ENCODE assay signal across 8 cellular contexts in genomic region chr10:94362360-94363250, GRCh38. TPM values are rescaled to one million over a fixed set of nuclear protein-coding genes. Genes with fewer than 3 reads are reported as not detected.
DNase-seq lines count a peak whose midpoint lies in the region; TF ChIP-seq lines count a peak whose summit lies in the region.

A gene with protein sequence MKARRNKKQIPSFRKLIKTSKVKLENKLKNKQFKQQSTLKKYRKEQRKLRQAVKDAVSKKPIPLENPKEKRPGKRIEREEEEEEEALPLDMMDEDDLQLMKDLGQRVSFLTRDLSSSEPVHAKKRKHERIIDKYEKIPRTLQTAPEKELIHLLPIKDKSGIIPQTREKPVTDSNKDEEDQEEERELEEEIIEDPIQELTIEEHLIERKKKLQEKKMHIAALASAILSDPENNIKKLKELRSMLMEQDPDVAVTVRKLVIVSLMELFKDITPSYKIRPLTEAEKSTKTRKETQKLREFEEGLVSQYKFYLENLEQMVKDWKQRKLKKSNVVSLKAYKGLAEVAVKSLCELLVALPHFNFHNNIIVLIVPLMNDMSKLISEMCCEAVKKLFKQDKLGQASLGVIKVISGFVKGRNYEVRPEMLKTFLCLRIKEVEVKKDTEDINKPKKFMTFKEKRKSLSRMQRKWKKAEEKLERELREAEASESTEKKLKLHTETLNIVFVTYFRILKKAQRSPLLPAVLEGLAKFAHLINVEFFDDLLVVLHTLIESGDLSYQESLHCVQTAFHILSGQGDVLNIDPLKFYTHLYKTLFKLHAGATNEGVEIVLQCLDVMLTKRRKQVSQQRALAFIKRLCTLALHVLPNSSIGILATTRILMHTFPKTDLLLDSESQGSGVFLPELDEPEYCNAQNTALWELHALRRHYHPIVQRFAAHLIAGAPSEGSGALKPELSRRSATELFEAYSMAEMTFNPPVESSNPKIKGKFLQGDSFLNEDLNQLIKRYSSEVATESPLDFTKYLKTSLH (minus strand): TSS chr10:94362939. CDS start chr10:94362838, 101 bp downstream.

- CTCF ChIA-PET in GM10248 (lab: Yijun Ruan, JAX) (interaction anchor here (0.6 to 2.5 kb wide), 15 partner anchors 8 to 87 kb away, joined by 3 to 11 read pairs (median 3); partner anchors contain the start of gene TBC1D12), SK-N-SH (lab: Yijun Ruan, JAX) (interaction anchor here (0.7 to 2.9 kb wide), 14 partner anchors 8 to 834 kb away, joined by 3 to 18 read pairs (median 4); partner anchors contain the start of gene TBC1D12)

- peaks cover 36% of the 10 kb centered on the region for H3K79me2 ChIP-seq in SK-N-SH (ENCODE audit: insufficient read depth)

- POLR2A ChIA-PET in GM10248 (lab: Yijun Ruan, JAX) = no interaction called here
- POLR2A ChIA-PET in SK-N-SH (lab: Yijun Ruan, JAX) = interaction anchor here (1.7 kb wide), 1 partner anchor 40 kb away, joined by 8 read pairs; the partner anchor contains the start of gene TBC1D12

- H3K9me3 ChIP-seq in SK-N-SH = no peaks in the 10 kb centered on the region

- H3K36me3 ChIP-seq in SK-N-SH (replicated peaks in 1 of 2; ENCODE audit: control insufficient read depth in 1 of 2, insufficient read depth in 2 of 2, low read length in 1 of 2) = peaks cover 4% of the 10 kb centered on the region in 2 experiments

- H3F3A ChIP-seq in SK-N-SH (replicated peaks; ENCODE audit: insufficient read depth) = peaks cover 21% of the 10 kb centered on the region

- TF ChIP-seq RAD21 in SK-N-SH (IDR thresholded peaks at IDR 0.05; ENCODE audit: low read length) = peak; percentile 38

- H3K36me3 Mint-ChIP-seq in HFFc6 (ENCODE audit: low read depth) = peaks cover 19% of the 10 kb centered on the region
- H3K36me3 Mint-ChIP-seq in activated naive CD4-positive, alpha-beta T cell treated with anti-CD3 and anti-CD28 coated beads, Interleukin-2, amount 50 U/mL, for 24 hours = peaks cover 24% of the 10 kb centered on the region

- H3K4me1 ChIP-seq in SK-N-SH (ENCODE audit: control insufficient read depth in 1 of 2, insufficient read depth in 2 of 2, low read depth in 1 of 2, low read length in 1 of 2) = peaks cover 7 to 10% of the 10 kb centered on the region in 2 experiments; a peak in 3 of 4 replicates

- no peaks in the 10 kb centered on the region for H3K27me3 ChIP-seq in SK-N-SH (ENCODE audit: insufficient read depth)

- WGBS in SK-N-SH (ENCODE audit: low lambda C conversion rate) = under 1% methylated on average over 25 of the region's 55 CpGs

- peaks cover 7% of the 10 kb centered on the region; the same call in 1 of the 2 replicates for H3K27me3 Mint-ChIP-seq in HFFc6 (ENCODE audit: insufficient read depth)
- H3K27me3 Mint-ChIP-seq in activated naive CD4-positive, alpha-beta T cell treated with anti-CD3 and anti-CD28 coated beads, Interleukin-2, amount 50 U/mL, for 24 hours = peaks cover 2% of the 10 kb centered on the region

- H3K4me1 Mint-ChIP-seq in HFFc6 (ENCODE audit: low read depth) = peaks cover 47% of the 10 kb centered on the region
- peaks cover 47% of the 10 kb centered on the region for H3K4me1 Mint-ChIP-seq in activated naive CD4-positive, alpha-beta T cell treated with anti-CD3 and anti-CD28 coated beads, Interleukin-2, amount 50 U/mL, for 24 hours

- TF ChIP-seq CTCF in GM10248 (IDR thresholded peaks at IDR 0.05; ENCODE audit: control extremely low read depth, extremely low read depth, low read depth, missing control alignments) (peak; percentile 91), HFFc6 (IDR thresholded peaks at IDR 0.05) (peak; percentile 94), SK-N-SH (IDR thresholded peaks at IDR 0.05) (peak; percentile 85)

- DNase-seq in GM10248 (ENCODE audit: extremely low spot score) (peak; percentile 93), HFFc6 (peak; percentile 95), NAMALWA (ENCODE audit: low spot score) (peak; percentile 96), SK-N-SH (peak; percentile 93), glomerular endothelial cell (ENCODE audit: extremely low read depth, low read depth, low spot score) (peak; percentile 54), occipital lobe (lab: John Stamatoyannopoulos, UW) (peak; percentile 94)

- TF ChIP-seq EP300 in SK-N-SH (IDR thresholded peaks at IDR 0.05; ENCODE audit: borderline replicate concordance in 1 of 2, low read depth in 1 of 2, low read length in 1 of 2) = peak in 1 of 2 experiments; percentile 34; a peak in 1 of 4 replicates

- H3K27ac ChIP-seq in SK-N-SH (ENCODE audit: low read depth in 2 of 2, low read length in 1 of 2) (peak within 1 kb of the TSS; percentile 76 to 81), temporal lobe (ENCODE audit: low read depth, low read length) (peak within 1 kb of the TSS; percentile 47)

- peak within 1 kb of the TSS; percentile 91 for H3K27ac Mint-ChIP-seq in HFFc6
- peak within 1 kb of the TSS; percentile 97 for H3K27ac Mint-ChIP-seq in activated naive CD4-positive, alpha-beta T cell treated with anti-CD3 and anti-CD28 coated beads, Interleukin-2, amount 50 U/mL, for 24 hours

- peak within 1 kb of the TSS; percentile 78 for H3K4me2 ChIP-seq in SK-N-SH

- peak within 1 kb of the TSS; percentile 96 for H3K4me3 Mint-ChIP-seq in HFFc6
- H3K4me3 Mint-ChIP-seq in activated naive CD4-positive, alpha-beta T cell treated with anti-CD3 and anti-CD28 coated beads, Interleukin-2, amount 50 U/mL, for 24 hours = peak within 1 kb of the TSS; percentile 98

- H3K9me2 ChIP-seq in SK-N-SH = no peaks in the 10 kb centered on the region

- peak within 1 kb of the TSS; percentile 85 for H2AFZ ChIP-seq in SK-N-SH (ENCODE audit: low read depth)

- H4K20me1 ChIP-seq in SK-N-SH (ENCODE audit: insufficient read depth) = no peaks in the 10 kb centered on the region

- H3K4me3 ChIP-seq in SK-N-SH (ENCODE audit: low read depth in 2 of 2, low read length in 1 of 2) = peak within 1 kb of the TSS; percentile 79 to 87

- peak within 1 kb of the TSS; percentile 72 for H3K9ac ChIP-seq in SK-N-SH

- no peaks in the 10 kb centered on the region for H3K9me3 Mint-ChIP-seq in HFFc6
- no peaks in the 10 kb centered on the region for H3K9me3 Mint-ChIP-seq in activated naive CD4-positive, alpha-beta T cell treated with anti-CD3 and anti-CD28 coated beads, Interleukin-2, amount 50 U/mL, for 24 hours

TF ChIP-seq in SK-N-SH, 30 proteins besides CTCF, POLR2A, EP300 and RAD21 (continues in another document):
- TF ChIP-seq POLR2AphosphoS5 (IDR thresholded peaks at IDR 0.05; ENCODE audit: low read depth, low read length) (peak; percentile 93), TCF12 (IDR thresholded peaks at IDR 0.05) (peak; percentile 33; the same call in 1 of the 2 replicates), USF1 (IDR thresholded peaks at IDR 0.05; ENCODE audit: borderline replicate concordance, low read depth) (peak; percentile 49; the same call in 1 of the 2 replicates), NRF1 (IDR thresholded peaks at IDR 0.05; ENCODE audit: low read depth, low read length) (peak; percentile 32; the same call in 1 of the 2 replicates), MXI1 (IDR thresholded peaks at IDR 0.05; ENCODE audit: low read depth, low read length) (peak; percentile 100), JUND (IDR thresholded peaks at IDR 0.05) (no peak), GABPA (IDR thresholded peaks at IDR 0.05; ENCODE audit: low read depth) (peak; percentile 98), RXRA (IDR thresholded peaks at IDR 0.05; ENCODE audit: borderline replicate concordance, low read depth) (no peak), TAF1 (IDR thresholded peaks at IDR 0.05; ENCODE audit: borderline replicate concordance, low read depth, low read length) (no peak; the same call in none of the 2 replicates), FOXM1 (IDR thresholded peaks at IDR 0.05; ENCODE audit: low read depth) (0 out of 2 replicates have a peak, but pooled peaks have one; percentile 49)
- TF ChIP-seq, protein P1, sequence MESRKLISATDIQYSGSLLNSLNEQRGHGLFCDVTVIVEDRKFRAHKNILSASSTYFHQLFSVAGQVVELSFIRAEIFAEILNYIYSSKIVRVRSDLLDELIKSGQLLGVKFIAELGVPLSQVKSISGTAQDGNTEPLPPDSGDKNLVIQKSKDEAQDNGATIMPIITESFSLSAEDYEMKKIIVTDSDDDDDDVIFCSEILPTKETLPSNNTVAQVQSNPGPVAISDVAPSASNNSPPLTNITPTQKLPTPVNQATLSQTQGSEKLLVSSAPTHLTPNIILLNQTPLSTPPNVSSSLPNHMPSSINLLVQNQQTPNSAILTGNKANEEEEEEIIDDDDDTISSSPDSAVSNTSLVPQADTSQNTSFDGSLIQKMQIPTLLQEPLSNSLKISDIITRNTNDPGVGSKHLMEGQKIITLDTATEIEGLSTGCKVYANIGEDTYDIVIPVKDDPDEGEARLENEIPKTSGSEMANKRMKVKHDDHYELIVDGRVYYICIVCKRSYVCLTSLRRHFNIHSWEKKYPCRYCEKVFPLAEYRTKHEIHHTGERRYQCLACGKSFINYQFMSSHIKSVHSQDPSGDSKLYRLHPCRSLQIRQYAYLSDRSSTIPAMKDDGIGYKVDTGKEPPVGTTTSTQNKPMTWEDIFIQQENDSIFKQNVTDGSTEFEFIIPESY (IDR thresholded peaks at IDR 0.05; ENCODE audit: borderline replicate concordance, low read depth) = peak; percentile 96
- TF ChIP-seq, protein P2, sequence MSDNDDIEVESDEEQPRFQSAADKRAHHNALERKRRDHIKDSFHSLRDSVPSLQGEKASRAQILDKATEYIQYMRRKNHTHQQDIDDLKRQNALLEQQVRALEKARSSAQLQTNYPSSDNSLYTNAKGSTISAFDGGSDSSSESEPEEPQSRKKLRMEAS (IDR thresholded peaks at IDR 0.05; ENCODE audit: low read depth) = peak; percentile 99
- TF ChIP-seq, protein P3, sequence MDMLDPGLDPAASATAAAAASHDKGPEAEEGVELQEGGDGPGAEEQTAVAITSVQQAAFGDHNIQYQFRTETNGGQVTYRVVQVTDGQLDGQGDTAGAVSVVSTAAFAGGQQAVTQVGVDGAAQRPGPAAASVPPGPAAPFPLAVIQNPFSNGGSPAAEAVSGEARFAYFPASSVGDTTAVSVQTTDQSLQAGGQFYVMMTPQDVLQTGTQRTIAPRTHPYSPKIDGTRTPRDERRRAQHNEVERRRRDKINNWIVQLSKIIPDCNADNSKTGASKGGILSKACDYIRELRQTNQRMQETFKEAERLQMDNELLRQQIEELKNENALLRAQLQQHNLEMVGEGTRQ (IDR thresholded peaks at IDR 0.05; ENCODE audit: borderline replicate concordance, low read depth, low read length) = no peak

RNA-seq across cellular contexts. Expression of the gene that starts here (rescaled TPM):
- total RNA-seq in HFFc6 (2021; fragmentation: NEBNext Ultra II Directional; extraction: Animal tissue kit (Norgen Biotek cat#: 25700)) = 10 to 100 TPM; 21.6 to 29.1 (median 25.3) TPM
- 9.0 and 15.4 TPM in 2 replicates for polyA plus RNA-seq in SK-N-SH (2012; rRNA removed)
- polyA plus RNA-seq in SK-N-SH (2012; cell fraction: cytosol; rRNA removed) = 12.4 and 13.4 TPM in 2 replicates
- 13.5 and 36.9 TPM in 2 replicates for polyA plus RNA-seq in SK-N-SH (2012; cell fraction: nucleus; rRNA removed)
- 11.0 and 14.9 TPM in 2 replicates for total RNA-seq in glomerular endothelial cell
- total RNA-seq in occipital lobe = 32.6 TPM
- 17.7 TPM for total RNA-seq in temporal lobe

Comparison
In these comparisons a context has a peak if more than half of its experiments do, and no peak if none do; other contexts are left out.
1. Peak in every context shown above with its lines: DNase-seq, H3K4me3 ChIP-seq and H3K27ac ChIP-seq.